Comparison of ENCODE assay signal across 1 cellular context in genomic region chr5:124480964-124481363, GRCh38.
TF ChIP-seq lines count a peak whose summit lies in the region.

No MANE protein-coding gene starts in this region.

TF ChIP-seq in IMR-90, 13 proteins besides CTCF, POLR2A, EP300 and RAD21 (continued from another document):
- TF ChIP-seq USF2 (IDR thresholded peaks at IDR 0.05; ENCODE audit: low read depth, low read length) (no peak), SMC3 (IDR thresholded peaks at IDR 0.05; ENCODE audit: low read depth, low read length) (no peak)
